18 cellular contexts compared by ENCODE assay signal in genomic region chrX:29659911-29660310, GRCh38.
DNase-seq lines count a peak whose midpoint lies in the region; ATAC-seq and FAIRE-seq lines count a peak whose summit lies in the region.
"Had no signal": no experiment of that assay in that cellular context is flagged by ENCODE, and none has a peak within 500 bp of the region (broad histone marks: within the 10 kb centered on the region; RNA-seq: fewer than 3 reads in every experiment).

No MANE protein-coding gene starts in this region.

- H3K4me3 ChIP-seq in mesenchymal stem cell (ENCODE audit: insufficient read depth in 1 of 2, low read depth in 1 of 2, low read length in 2 of 2): peak overlapping the region in 1 of 2 experiments; percentile 11
- H3K4me3 ChIP-seq: GM23248 had no signal

- H3K27me3 Mint-ChIP-seq in activated CD8-positive, alpha-beta T cell treated with anti-CD3 and anti-CD28 coated beads, Interleukin-2, amount 10 ng/mL, durations not matched to agents 7 days and 5 days (ENCODE audit: low read depth): no peaks in the 10 kb centered on the region
- H3K27me3 Mint-ChIP-seq: B cell; CD4-positive, alpha-beta T cell had no signal

- H3K9me3 ChIP-seq in mesenchymal stem cell (ENCODE audit: control insufficient read depth, low read length): no peaks in the 10 kb centered on the region

- no peak overlapping the region for H3K23ac ChIP-seq in mesenchymal stem cell (ENCODE audit: low read length in 2 of 2)

- H3K27me3 ChIP-seq in mesenchymal stem cell (ENCODE audit: control insufficient read depth in 1 of 2, insufficient read depth in 1 of 2, low read length in 2 of 2): no peaks in the 10 kb centered on the region

- H2AFZ ChIP-seq in mesenchymal stem cell (ENCODE audit: low read depth, low read length): no peak overlapping the region
- H2AFZ ChIP-seq: GM23248 had no signal

- H3K9me3 Mint-ChIP-seq in activated CD8-positive, alpha-beta T cell treated with anti-CD3 and anti-CD28 coated beads, Interleukin-2, amount 10 ng/mL, durations not matched to agents 7 days and 5 days (ENCODE audit: insufficient read depth): no peaks in the 10 kb centered on the region
- H3K9me3 Mint-ChIP-seq: CD4-positive, alpha-beta T cell had no signal

- H3K27ac Mint-ChIP-seq in activated CD8-positive, alpha-beta T cell treated with anti-CD3 and anti-CD28 coated beads, Interleukin-2, amount 10 ng/mL, durations not matched to agents 7 days and 5 days: no peak overlapping the region
- H3K27ac Mint-ChIP-seq: B cell; CD4-positive, alpha-beta T cell had no signal

- no peak for ATAC-seq in GM21786 (IDR thresholded peaks at IDR 0.05; ENCODE audit: unreplicated experiment)
- no peak for ATAC-seq in activated CD8-positive, alpha-beta T cell treated with anti-CD3 and anti-CD28 coated beads, Interleukin-2, amount 10 ng/mL, durations not matched to agents 7 days and 5 days
- ATAC-seq: HCT116 had no signal

- FAIRE-seq in GM19239 (lab: Jason Lieb, UNC): peak; percentile 51
- FAIRE-seq: A204.1, H54 had no signal

- peak overlapping the region; percentile 15 for H4K91ac ChIP-seq in mesenchymal stem cell (ENCODE audit: low read length)

- H3K4me1 Mint-ChIP-seq in activated CD8-positive, alpha-beta T cell treated with anti-CD3 and anti-CD28 coated beads, Interleukin-2, amount 10 ng/mL, durations not matched to agents 7 days and 5 days (ENCODE audit: low read depth): no peaks in the 10 kb centered on the region
- H3K4me1 Mint-ChIP-seq: B cell had no signal

- no peak overlapping the region for H2BK15ac ChIP-seq in mesenchymal stem cell (ENCODE audit: low read depth, poor library complexity, severe bottlenecking)

- WGBS in mesenchymal stem cell: 93% methylated on average over 2 of the region's 4 CpGs

- no peaks in the 10 kb centered on the region for H3K36me3 ChIP-seq in mesenchymal stem cell (ENCODE audit: control insufficient read depth in 1 of 2, insufficient read depth in 2 of 2, low read depth in 1 of 2, low read length in 2 of 2)

- peak overlapping the region; percentile 0 to 33 for H3K18ac ChIP-seq in mesenchymal stem cell (ENCODE audit: low read depth in 1 of 2, low read length in 2 of 2)

- CTCF ChIA-PET in activated CD8-positive, alpha-beta T cell treated with anti-CD3 and anti-CD28 coated beads, Interleukin-2, amount 10 ng/mL, durations not matched to agents 7 days and 5 days (lab: Charles Lee): no interaction called here

- no peaks in the 10 kb centered on the region for H3K79me1 ChIP-seq in mesenchymal stem cell (replicated peaks; ENCODE audit: low read length, poor library complexity, severe bottlenecking)

- H3K4me2 ChIP-seq in mesenchymal stem cell (ENCODE audit: low read length, poor library complexity, severe bottlenecking): no peak overlapping the region

- no peak overlapping the region for H3K14ac ChIP-seq in mesenchymal stem cell (ENCODE audit: low read length in 2 of 2)

- peaks cover 1% of the 10 kb centered on the region for H3K4me1 ChIP-seq in mesenchymal stem cell (ENCODE audit: control insufficient read depth, insufficient read depth, low read depth, low read length)

- no peak overlapping the region for H3K4me3 Mint-ChIP-seq in activated CD8-positive, alpha-beta T cell treated with anti-CD3 and anti-CD28 coated beads, Interleukin-2, amount 10 ng/mL, durations not matched to agents 7 days and 5 days
- H3K4me3 Mint-ChIP-seq: B cell; CD4-positive, alpha-beta T cell had no signal

- H2AK5ac ChIP-seq in mesenchymal stem cell (ENCODE audit: low read length, severe bottlenecking): no peak overlapping the region

- no peak overlapping the region for H2BK5ac ChIP-seq in mesenchymal stem cell (ENCODE audit: low read depth, low read length, poor library complexity, severe bottlenecking)

- DNase-seq in Daoy (ENCODE audit: low read depth) (peak; percentile 15), GM19239 (ENCODE audit: insufficient read length, low spot score) (no peak), RPMI7951 (ENCODE audit: low read depth) (peak; percentile 75), mesenchymal stem cell (no peak)
- DNase-seq in activated CD8-positive, alpha-beta T cell treated with anti-CD3 and anti-CD28 coated beads, Interleukin-2, amount 10 ng/mL, durations not matched to agents 7 days and 5 days: no peak
- no peak for DNase-seq in stimulated activated CD4-positive, alpha-beta T cell treated with anti-CD3 and anti-CD28 coated beads, Interleukin-4, amount 100 ng/mL, for 1 hour
- DNase-seq: C1 segment of cervical spinal cord; CD4-positive, alpha-beta T cell; DMS79; EL; GDM1; GM23248 had no signal

- H3K9ac ChIP-seq in mesenchymal stem cell (ENCODE audit: low read length): no peak overlapping the region
- H3K9ac ChIP-seq: GM23248 had no signal

- H2BK12ac ChIP-seq in mesenchymal stem cell (ENCODE audit: low read length in 2 of 2): no peak overlapping the region

- H2BK120ac ChIP-seq in mesenchymal stem cell (ENCODE audit: low read depth, low read length): no peak overlapping the region

- H4K8ac ChIP-seq in mesenchymal stem cell (ENCODE audit: low read length): no peak overlapping the region

- POLR2A ChIA-PET in activated CD8-positive, alpha-beta T cell treated with anti-CD3 and anti-CD28 coated beads, Interleukin-2, amount 10 ng/mL, durations not matched to agents 7 days and 5 days (lab: Charles Lee): no interaction called here

- H3K36me3 Mint-ChIP-seq in activated CD8-positive, alpha-beta T cell treated with anti-CD3 and anti-CD28 coated beads, Interleukin-2, amount 10 ng/mL, durations not matched to agents 7 days and 5 days (ENCODE audit: low read depth): no peaks in the 10 kb centered on the region

- H3K27ac ChIP-seq in mesenchymal stem cell (ENCODE audit: low read length, poor library complexity, severe bottlenecking): no peak overlapping the region
- H3K27ac ChIP-seq: GM23248, HL-60 had no signal

- H3K4ac ChIP-seq in mesenchymal stem cell (ENCODE audit: low read depth in 1 of 2, low read length in 2 of 2): no peak overlapping the region

Comparison
In these comparisons a context has a peak if more than half of its experiments do, and no peak if none do; other contexts are left out.
1. DNase-seq: peak in Daoy (single experiment) and RPMI7951 (single experiment); none in GM19239 (single experiment), mesenchymal stem cell (single experiment), activated CD8-positive, alpha-beta T cell treated with anti-CD3 and anti-CD28 coated beads, Interleukin-2, amount 10 ng/mL, durations not matched to agents 7 days and 5 days (single experiment) and stimulated activated CD4-positive, alpha-beta T cell treated with anti-CD3 and anti-CD28 coated beads, Interleukin-4, amount 100 ng/mL, for 1 hour (single experiment).